Comparison of ENCODE assay signal across 1 cellular context in the genomic region with DNA sequence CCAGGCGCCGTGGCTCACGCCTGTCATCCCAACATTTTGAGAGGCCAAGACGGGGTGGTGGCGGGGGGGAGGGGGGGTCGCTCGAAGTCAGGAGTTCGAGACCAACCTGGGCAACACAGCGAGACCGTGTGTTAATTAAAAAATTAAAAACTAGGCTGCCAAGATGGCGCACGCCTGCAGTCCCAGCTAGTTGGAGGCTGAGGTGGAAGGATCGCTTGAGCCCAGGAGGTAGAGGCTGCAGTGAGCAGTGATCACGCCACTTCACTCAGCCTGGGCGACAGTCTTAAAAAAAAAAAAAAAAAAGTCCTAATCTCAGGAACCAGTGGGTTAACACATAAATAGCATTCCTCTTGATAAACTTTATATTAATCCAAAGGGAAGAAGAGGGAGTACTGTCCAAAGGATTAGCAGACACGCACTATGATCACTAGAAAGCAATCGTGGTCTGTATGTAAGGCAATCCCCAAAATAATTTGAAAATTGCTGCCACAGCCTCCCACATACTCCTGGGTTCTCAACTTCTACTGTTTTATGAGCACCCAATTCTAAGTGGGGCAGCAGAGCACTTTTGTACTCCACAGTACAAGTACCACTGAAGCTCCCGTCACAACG.
TF ChIP-seq lines count a peak whose summit lies in the region.

No MANE protein-coding gene starts in this region.

TF ChIP-seq in WTC11, 78 proteins besides CTCF, POLR2A, EP300 and RAD21 (continued from another document):
- TF ChIP-seq, protein P1, sequence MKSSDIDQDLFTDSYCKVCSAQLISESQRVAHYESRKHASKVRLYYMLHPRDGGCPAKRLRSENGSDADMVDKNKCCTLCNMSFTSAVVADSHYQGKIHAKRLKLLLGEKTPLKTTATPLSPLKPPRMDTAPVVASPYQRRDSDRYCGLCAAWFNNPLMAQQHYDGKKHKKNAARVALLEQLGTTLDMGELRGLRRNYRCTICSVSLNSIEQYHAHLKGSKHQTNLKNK (CRISPR knock-in tag; IDR thresholded peaks at IDR 0.05), result no peak
- TF ChIP-seq, protein P2, sequence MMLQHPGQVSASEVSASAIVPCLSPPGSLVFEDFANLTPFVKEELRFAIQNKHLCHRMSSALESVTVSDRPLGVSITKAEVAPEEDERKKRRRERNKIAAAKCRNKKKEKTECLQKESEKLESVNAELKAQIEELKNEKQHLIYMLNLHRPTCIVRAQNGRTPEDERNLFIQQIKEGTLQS (CRISPR knock-in tag; conservative IDR thresholded peaks at IDR 0.05), result no peak
- TF ChIP-seq, protein P3, sequence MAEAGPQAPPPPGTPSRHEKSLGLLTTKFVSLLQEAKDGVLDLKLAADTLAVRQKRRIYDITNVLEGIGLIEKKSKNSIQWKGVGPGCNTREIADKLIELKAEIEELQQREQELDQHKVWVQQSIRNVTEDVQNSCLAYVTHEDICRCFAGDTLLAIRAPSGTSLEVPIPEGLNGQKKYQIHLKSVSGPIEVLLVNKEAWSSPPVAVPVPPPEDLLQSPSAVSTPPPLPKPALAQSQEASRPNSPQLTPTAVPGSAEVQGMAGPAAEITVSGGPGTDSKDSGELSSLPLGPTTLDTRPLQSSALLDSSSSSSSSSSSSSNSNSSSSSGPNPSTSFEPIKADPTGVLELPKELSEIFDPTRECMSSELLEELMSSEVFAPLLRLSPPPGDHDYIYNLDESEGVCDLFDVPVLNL (CRISPR knock-in tag; IDR thresholded peaks at IDR 0.05; ENCODE audit: borderline replicate concordance, low read depth), result no peak
- TF ChIP-seq, protein P4, sequence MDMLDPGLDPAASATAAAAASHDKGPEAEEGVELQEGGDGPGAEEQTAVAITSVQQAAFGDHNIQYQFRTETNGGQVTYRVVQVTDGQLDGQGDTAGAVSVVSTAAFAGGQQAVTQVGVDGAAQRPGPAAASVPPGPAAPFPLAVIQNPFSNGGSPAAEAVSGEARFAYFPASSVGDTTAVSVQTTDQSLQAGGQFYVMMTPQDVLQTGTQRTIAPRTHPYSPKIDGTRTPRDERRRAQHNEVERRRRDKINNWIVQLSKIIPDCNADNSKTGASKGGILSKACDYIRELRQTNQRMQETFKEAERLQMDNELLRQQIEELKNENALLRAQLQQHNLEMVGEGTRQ (CRISPR knock-in tag; IDR thresholded peaks at IDR 0.05), result no peak
- TF ChIP-seq TCF7 (CRISPR knock-in tag; IDR thresholded peaks at IDR 0.05; ENCODE audit: low read depth), result no peak
- no peak for TF ChIP-seq ZNF232 (CRISPR knock-in tag; IDR thresholded peaks at IDR 0.05)
- TF ChIP-seq, protein P5, sequence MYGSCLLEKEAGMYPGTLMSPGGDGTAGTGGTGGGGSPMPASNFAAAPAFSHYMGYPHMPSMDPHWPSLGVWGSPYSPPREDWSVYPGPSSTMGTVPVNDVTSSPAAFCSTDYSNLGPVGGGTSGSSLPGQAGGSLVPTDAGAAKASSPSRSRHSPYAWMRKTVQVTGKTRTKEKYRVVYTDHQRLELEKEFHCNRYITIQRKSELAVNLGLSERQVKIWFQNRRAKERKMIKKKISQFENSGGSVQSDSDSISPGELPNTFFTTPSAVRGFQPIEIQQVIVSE (CRISPR knock-in tag; IDR thresholded peaks at IDR 0.05; ENCODE audit: borderline replicate concordance), result no peak
TF ChIP-seq in WTC11: peak in this region for 0.
